Comparison of ENCODE assay signal across 6 cellular contexts in the genomic region with DNA sequence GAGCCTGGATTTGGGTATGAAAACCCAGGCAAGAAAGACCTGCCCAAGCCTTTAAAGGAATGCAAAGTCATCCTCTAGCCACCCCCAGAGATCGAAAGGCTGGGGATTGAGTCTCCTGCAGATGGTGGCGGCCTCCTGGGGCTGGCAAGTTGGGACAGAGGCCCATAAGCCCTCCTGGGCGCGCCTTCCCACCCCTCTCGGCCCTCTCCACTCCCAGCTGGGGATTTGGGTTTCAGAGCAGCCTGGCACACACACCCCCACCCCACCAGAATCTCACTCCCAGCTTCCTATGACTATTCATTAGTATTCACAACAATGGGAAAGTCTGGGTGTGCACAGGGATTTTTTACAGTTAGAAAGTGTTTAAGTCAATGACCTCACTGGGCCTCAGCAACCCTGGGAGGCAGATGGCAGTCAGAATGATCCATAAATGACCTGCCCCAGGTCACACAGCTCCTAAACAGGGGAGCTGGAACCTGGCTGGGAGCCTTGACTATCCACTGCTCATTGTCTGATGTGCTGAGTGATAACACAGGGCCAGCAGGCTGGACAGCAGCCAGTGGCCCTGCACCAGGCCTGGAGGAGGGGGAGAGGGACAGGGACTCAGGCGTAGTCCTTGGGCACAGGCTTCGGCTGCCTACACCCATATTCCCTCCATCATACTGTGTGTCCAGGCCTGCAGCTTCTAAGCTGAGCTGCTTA. TPM values are rescaled to one million over a fixed set of nuclear protein-coding genes. Genes with fewer than 3 reads are reported as not detected.
A peak's percentile ranks its signal among the peaks of the same experiment; 100 is the strongest.
DNase-seq lines count a peak whose midpoint lies in the region; ATAC-seq, FAIRE-seq and TF ChIP-seq lines count a peak whose summit lies in the region.

No MANE protein-coding gene starts in this region.

- H3K9me3 ChIP-seq in heart right ventricle = no peaks in the 10 kb centered on the region

- H3K36me3 Mint-ChIP-seq in activated naive CD4-positive, alpha-beta T cell treated with anti-CD3 and anti-CD28 coated beads for 36 hours (ENCODE audit: low read depth) = no peaks in the 10 kb centered on the region

- H3K4me3 Mint-ChIP-seq in activated naive CD4-positive, alpha-beta T cell treated with anti-CD3 and anti-CD28 coated beads for 36 hours = no peak overlapping the region

- CTCF ChIA-PET in activated naive CD4-positive, alpha-beta T cell treated with anti-CD3 and anti-CD28 coated beads for 36 hours (lab: Charles Lee) = interaction anchor here (0.9 to 4.5 kb wide), 10 partner anchors 10 to 103 kb away, joined by 3 to 30 read pairs (median 8); no protein-coding TSS in a partner anchor

- no peak for DNase-seq in activated naive CD4-positive, alpha-beta T cell treated with anti-CD3 and anti-CD28 coated beads for 36 hours
- no peak for DNase-seq in activated naive CD4-positive, alpha-beta T cell treated with Interleukin-2 at 50 U/mL for 16 hours
- DNase-seq in heart right ventricle (no peak), urothelium cell line (ENCODE audit: low spot score) (no peak), ACHN (no peak)

- 69 to 78% methylated on average over 7 of the region's 7 CpGs for whole genome bisulfite sequencing in heart right ventricle, 2 donors

- ATAC-seq in heart right ventricle (peak in 5 of 8 donors; percentile 8 to 39 (median 26)), HG03159 (IDR thresholded peaks at IDR 0.05; ENCODE audit: unreplicated experiment) (no peak)

- H3K27me3 Mint-ChIP-seq in activated naive CD4-positive, alpha-beta T cell treated with anti-CD3 and anti-CD28 coated beads for 36 hours (ENCODE audit: low read depth) = no peaks in the 10 kb centered on the region

- H3K4me1 ChIP-seq in heart right ventricle = peaks cover 33 to 79% (median 51%) of the 10 kb centered on the region in 9 donors

- no peak overlapping the region for H3K4me3 ChIP-seq in heart right ventricle

- in situ Hi-C loops in ACHN (cut with HindIII; ENCODE audit: low pct_ligation_motif_present, low pct_unique_long_range_greater_than_20kb, low sequenced_read_pairs) = no loop called here

- no peaks in the 10 kb centered on the region for H3K27me3 ChIP-seq in heart right ventricle

- peaks cover 50% of the 10 kb centered on the region for H3K4me1 Mint-ChIP-seq in activated naive CD4-positive, alpha-beta T cell treated with anti-CD3 and anti-CD28 coated beads for 36 hours (ENCODE audit: low read depth)

- H3K36me3 ChIP-seq in heart right ventricle = peaks cover 0 to 10% (median 0%) of the 10 kb centered on the region in 9 donors

- intact Hi-C loops in activated naive CD4-positive, alpha-beta T cell treated with anti-CD3 and anti-CD28 coated beads for 36 hours (cut with micrococcal nuclease) = no loop called here
- intact Hi-C loops in heart right ventricle (cut with DNase I) = no loop called here

- TF ChIP-seq CTCF in heart right ventricle (IDR thresholded peaks at IDR 0.05) = no peak

- FAIRE-seq in urothelium cell line (lab: Jason Lieb, UNC) = peak; percentile 56

- H3K27ac ChIP-seq in heart right ventricle = peak overlapping the region in 8 of 10 donors; percentile 13 to 75 (median 64)

- peak overlapping the region; percentile 86 for H3K27ac Mint-ChIP-seq in activated naive CD4-positive, alpha-beta T cell treated with anti-CD3 and anti-CD28 coated beads for 36 hours

- no peaks in the 10 kb centered on the region for H3K9me3 Mint-ChIP-seq in activated naive CD4-positive, alpha-beta T cell treated with anti-CD3 and anti-CD28 coated beads for 36 hours

RNA-seq across cellular contexts. Expression of a gene that starts 12.1 kb away (rescaled TPM):
- 10 to 100 TPM; 70.8 to 77.6 TPM for total RNA-seq in activated naive CD4-positive, alpha-beta T cell treated with anti-CD3 and anti-CD28 coated beads for 36 hours
- 10 to 100 TPM in 6 of 10 donors, 1 to 10 TPM in 4; 6.7 to 33.4 (median 12.7) TPM for total RNA-seq in heart right ventricle
- polyA plus RNA-seq in heart right ventricle = 10 to 100 TPM in 1 of 2 donors, 1 to 10 TPM in 1; 6.9 to 24.5 TPM

RNA-seq across cellular contexts. Expression of a gene that starts 15.6 kb away (rescaled TPM):
- total RNA-seq in activated naive CD4-positive, alpha-beta T cell treated with anti-CD3 and anti-CD28 coated beads for 36 hours = 10 to 100 TPM; 42.1 to 43.9 TPM
- total RNA-seq in heart right ventricle = 10 to 100 TPM; 10.6 to 25.9 (median 17.0) TPM
- polyA plus RNA-seq in heart right ventricle = 10 to 100 TPM; 33.6 to 42.9 TPM

RNA-seq across cellular contexts. Expression of a gene that starts 23.5 kb away (rescaled TPM):
- total RNA-seq in activated naive CD4-positive, alpha-beta T cell treated with anti-CD3 and anti-CD28 coated beads for 36 hours = 1 to 10 TPM; 2.1 to 2.3 TPM
- total RNA-seq in heart right ventricle = 1 to 10 TPM in 9 of 10 donors, under 1 TPM in 1; 0.95 to 2.8 (median 1.6) TPM
- 1 to 10 TPM in 1 of 2 donors, under 1 TPM in 1; 0.93 to 2.7 TPM for polyA plus RNA-seq in heart right ventricle

RNA-seq across cellular contexts. Expression of a gene that starts 47.8 kb away (rescaled TPM):
- total RNA-seq in activated naive CD4-positive, alpha-beta T cell treated with anti-CD3 and anti-CD28 coated beads for 36 hours = not detected
- 1 to 10 TPM in 1 of 10 donors, under 1 TPM in 6, not detected in 3; 0.13 to 4.5 (median 0.34) TPM for total RNA-seq in heart right ventricle
- under 1 TPM; 0.15 to 0.36 TPM for polyA plus RNA-seq in heart right ventricle
